Comparison of ENCODE assay signal across 10 cellular contexts in genomic region chr4:5712517-5712916, GRCh38. TPM values are rescaled to one million over a fixed set of nuclear protein-coding genes. Genes with fewer than 3 reads are reported as not detected.
A peak's percentile ranks its signal among the peaks of the same experiment; 100 is the strongest.
DNase-seq lines count a peak whose midpoint lies in the region; ATAC-seq lines count a peak whose summit lies in the region.
"Had no signal": no experiment of that assay in that cellular context is flagged by ENCODE, and none has a peak within 500 bp of the region (broad histone marks: within the 10 kb centered on the region; RNA-seq: fewer than 3 reads in every experiment).

No MANE protein-coding gene starts in this region.

- peak overlapping the region; percentile 29 to 61 for H3K4me3 ChIP-seq in duodenal mucosa (ENCODE audit: low read depth in 1 of 2, low read length in 2 of 2)

- H3K27me3 Mint-ChIP-seq in activated naive CD4-positive, alpha-beta T cell treated with anti-CD3 and anti-CD28 coated beads for 36 hours (ENCODE audit: low read depth): peaks cover 31% of the 10 kb centered on the region

- ATAC-seq in activated naive CD4-positive, alpha-beta T cell treated with anti-CD3 and anti-CD28 coated beads, Interleukin-2, amount 50 U/mL, for 72 hours: peak; percentile 63 to 77
- ATAC-seq in stimulated activated naive CD8-positive, alpha-beta T cell treated with anti-CD3 and anti-CD28 coated beads, Interleukin-15, Interleukin-2, amounts not matched to agents 100 U/mL and 50 U/mL, for 24 hours: peak; percentile 58
- no peak for ATAC-seq in GM21619 (IDR thresholded peaks at IDR 0.05; ENCODE audit: unreplicated experiment)

- no peaks in the 10 kb centered on the region for H3K36me3 ChIP-seq in duodenal mucosa (ENCODE audit: control insufficient read depth in 1 of 2, insufficient read depth in 2 of 2, low read length in 2 of 2)
- H3K36me3 ChIP-seq: MG63 had no signal

- H3K9me3 Mint-ChIP-seq in activated naive CD4-positive, alpha-beta T cell treated with anti-CD3 and anti-CD28 coated beads, Interleukin-2, amount 50 U/mL, for 72 hours: peaks cover 34 to 39% of the 10 kb centered on the region in 2 donors
- peaks cover 24% of the 10 kb centered on the region for H3K9me3 Mint-ChIP-seq in activated naive CD4-positive, alpha-beta T cell treated with anti-CD3 and anti-CD28 coated beads for 36 hours

- CTCF ChIA-PET in activated naive CD4-positive, alpha-beta T cell treated with anti-CD3 and anti-CD28 coated beads for 36 hours (lab: Charles Lee): no interaction called here

- no peak overlapping the region for H3K4me3 Mint-ChIP-seq in activated naive CD4-positive, alpha-beta T cell treated with anti-CD3 and anti-CD28 coated beads for 36 hours

- peaks cover 0 to 5% of the 10 kb centered on the region in 2 donors for H3K9me3 ChIP-seq in duodenal mucosa (ENCODE audit: control insufficient read depth in 1 of 2, low read length in 2 of 2)
- H3K9me3 ChIP-seq: MG63 had no signal

- peaks cover 8 to 10% of the 10 kb centered on the region in 2 donors for H3K4me1 ChIP-seq in duodenal mucosa (ENCODE audit: control insufficient read depth in 1 of 2, insufficient read depth in 2 of 2, low read length in 2 of 2)

- peaks cover 24 to 50% of the 10 kb centered on the region in 2 donors for H3K36me3 Mint-ChIP-seq in activated naive CD4-positive, alpha-beta T cell treated with anti-CD3 and anti-CD28 coated beads, Interleukin-2, amount 50 U/mL, for 72 hours
- H3K36me3 Mint-ChIP-seq in activated naive CD4-positive, alpha-beta T cell treated with anti-CD3 and anti-CD28 coated beads for 36 hours (ENCODE audit: low read depth): peaks cover 4% of the 10 kb centered on the region

- in situ Hi-C loops in KBM-7 (cut with MboI; ENCODE audit: low pct_unique_long_range_greater_than_20kb, low sequenced_read_pairs): no loop called here

- H3K4me1 Mint-ChIP-seq in activated naive CD4-positive, alpha-beta T cell treated with anti-CD3 and anti-CD28 coated beads for 36 hours (ENCODE audit: low read depth): peaks cover 8% of the 10 kb centered on the region

- no peak overlapping the region for H3K27ac ChIP-seq in duodenal mucosa (ENCODE audit: low read depth, low read length)

- no peak for DNase-seq in activated naive CD4-positive, alpha-beta T cell treated with anti-CD3 and anti-CD28 coated beads, Interleukin-2, amount 50 U/mL, for 72 hours (ENCODE audit: low spot score in 2 of 2)
- DNase-seq in activated naive CD4-positive, alpha-beta T cell treated with anti-CD3 and anti-CD28 coated beads for 36 hours: no peak
- DNase-seq in KBM-7: peak; percentile 27
- DNase-seq in stimulated activated naive CD8-positive, alpha-beta T cell treated with anti-CD3 and anti-CD28 coated beads, Interleukin-15, Interleukin-2, amounts not matched to agents 100 U/mL and 50 U/mL, for 24 hours: no peak
- DNase-seq in foreskin melanocyte: no peak
- no peak for DNase-seq in DMS53 treated with DMSO at 0.1 percent for 48 hours (lab: John Stamatoyannopoulos, UW; ENCODE audit: unreplicated experiment)
- DNase-seq: MG63 had no signal

- intact Hi-C loops in activated naive CD4-positive, alpha-beta T cell treated with anti-CD3 and anti-CD28 coated beads for 36 hours (cut with micrococcal nuclease): no loop called here

- H3K9ac ChIP-seq in duodenal mucosa (ENCODE audit: low read depth in 1 of 2, low read length in 2 of 2): no peak overlapping the region

- peaks cover 22 to 30% of the 10 kb centered on the region in 2 donors for H3K27me3 ChIP-seq in duodenal mucosa (ENCODE audit: control insufficient read depth in 1 of 2, insufficient read depth in 2 of 2, low read length in 2 of 2)
- H3K27me3 ChIP-seq: MG63 had no signal

- no peak overlapping the region for H3K27ac Mint-ChIP-seq in activated naive CD4-positive, alpha-beta T cell treated with anti-CD3 and anti-CD28 coated beads, Interleukin-2, amount 50 U/mL, for 72 hours
- no peak overlapping the region for H3K27ac Mint-ChIP-seq in activated naive CD4-positive, alpha-beta T cell treated with anti-CD3 and anti-CD28 coated beads for 36 hours
- H3K27ac Mint-ChIP-seq: dendritic cell treated with granulocyte-macrophage colony-stimulating factor and Interleukin-4, amounts not matched to agents 40 ng/mL and 50 ng/mL, for 4 days had no signal

RNA-seq across cellular contexts. Expression of gene EVC, which starts 1.5 kb away (rescaled TPM):
- total RNA-seq in activated naive CD4-positive, alpha-beta T cell treated with anti-CD3 and anti-CD28 coated beads, Interleukin-2, amount 50 U/mL, for 72 hours: 1 to 10 TPM in 1 of 2 donors, under 1 TPM in 1; 0.14 to 1.4 TPM
- total RNA-seq in activated naive CD4-positive, alpha-beta T cell treated with anti-CD3 and anti-CD28 coated beads for 36 hours: under 1 TPM in 1 of 2 experiments, not detected in 1; 0.17 TPM

RNA-seq across cellular contexts. Expression of gene EVC2, which starts 4.2 kb away (rescaled TPM):
- total RNA-seq in activated naive CD4-positive, alpha-beta T cell treated with anti-CD3 and anti-CD28 coated beads, Interleukin-2, amount 50 U/mL, for 72 hours: under 1 TPM; 0.16 to 0.66 TPM
- total RNA-seq in activated naive CD4-positive, alpha-beta T cell treated with anti-CD3 and anti-CD28 coated beads for 36 hours: not detected
